ENCODE assay signal across 1 cellular context in genomic region chrX:46589977-46590723, GRCh38.
TF ChIP-seq lines count a peak whose summit lies in the region.

No MANE protein-coding gene starts in this region.

TF ChIP-seq in IMR-90, 13 proteins besides CTCF, POLR2A, EP300 and RAD21:
- no peak for TF ChIP-seq RCOR1 (IDR thresholded peaks at IDR 0.05; ENCODE audit: insufficient replicate concordance, low read length)
- no peak for TF ChIP-seq FOS (IDR thresholded peaks at IDR 0.05; ENCODE audit: low read depth, low read length)
- TF ChIP-seq, protein P1, sequence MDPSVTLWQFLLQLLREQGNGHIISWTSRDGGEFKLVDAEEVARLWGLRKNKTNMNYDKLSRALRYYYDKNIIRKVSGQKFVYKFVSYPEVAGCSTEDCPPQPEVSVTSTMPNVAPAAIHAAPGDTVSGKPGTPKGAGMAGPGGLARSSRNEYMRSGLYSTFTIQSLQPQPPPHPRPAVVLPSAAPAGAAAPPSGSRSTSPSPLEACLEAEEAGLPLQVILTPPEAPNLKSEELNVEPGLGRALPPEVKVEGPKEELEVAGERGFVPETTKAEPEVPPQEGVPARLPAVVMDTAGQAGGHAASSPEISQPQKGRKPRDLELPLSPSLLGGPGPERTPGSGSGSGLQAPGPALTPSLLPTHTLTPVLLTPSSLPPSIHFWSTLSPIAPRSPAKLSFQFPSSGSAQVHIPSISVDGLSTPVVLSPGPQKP (IDR thresholded peaks at IDR 0.05; ENCODE audit: borderline replicate concordance, low read depth, low read length) = no peak
- TF ChIP-seq, protein P2, sequence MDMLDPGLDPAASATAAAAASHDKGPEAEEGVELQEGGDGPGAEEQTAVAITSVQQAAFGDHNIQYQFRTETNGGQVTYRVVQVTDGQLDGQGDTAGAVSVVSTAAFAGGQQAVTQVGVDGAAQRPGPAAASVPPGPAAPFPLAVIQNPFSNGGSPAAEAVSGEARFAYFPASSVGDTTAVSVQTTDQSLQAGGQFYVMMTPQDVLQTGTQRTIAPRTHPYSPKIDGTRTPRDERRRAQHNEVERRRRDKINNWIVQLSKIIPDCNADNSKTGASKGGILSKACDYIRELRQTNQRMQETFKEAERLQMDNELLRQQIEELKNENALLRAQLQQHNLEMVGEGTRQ (IDR thresholded peaks at IDR 0.05; ENCODE audit: low read depth, low read length) = no peak
- TF ChIP-seq MAFK (IDR thresholded peaks at IDR 0.05; ENCODE audit: low read depth, low read length) = no peak
- no peak for TF ChIP-seq MXI1 (IDR thresholded peaks at IDR 0.05; ENCODE audit: borderline replicate concordance, low read depth, low read length)
- TF ChIP-seq RFX5 (IDR thresholded peaks at IDR 0.05; ENCODE audit: low read depth, low read length) = no peak
- no peak for TF ChIP-seq SMC3 (IDR thresholded peaks at IDR 0.05; ENCODE audit: low read depth, low read length)
- no peak for TF ChIP-seq CHD1 (IDR thresholded peaks at IDR 0.05; ENCODE audit: low read depth, low read length)
- TF ChIP-seq NFE2L2 (IDR thresholded peaks at IDR 0.05; ENCODE audit: low read depth, low read length) = no peak
- TF ChIP-seq BHLHE40 (IDR thresholded peaks at IDR 0.05; ENCODE audit: low read depth, low read length) = no peak
- no peak for TF ChIP-seq MAZ (IDR thresholded peaks at IDR 0.05; ENCODE audit: borderline replicate concordance, low read depth, low read length)
- TF ChIP-seq CEBPB (IDR thresholded peaks at IDR 0.05; ENCODE audit: low read depth, low read length) = no peak
